Comparison of ENCODE assay signal across 20 cellular contexts in the genomic region with DNA sequence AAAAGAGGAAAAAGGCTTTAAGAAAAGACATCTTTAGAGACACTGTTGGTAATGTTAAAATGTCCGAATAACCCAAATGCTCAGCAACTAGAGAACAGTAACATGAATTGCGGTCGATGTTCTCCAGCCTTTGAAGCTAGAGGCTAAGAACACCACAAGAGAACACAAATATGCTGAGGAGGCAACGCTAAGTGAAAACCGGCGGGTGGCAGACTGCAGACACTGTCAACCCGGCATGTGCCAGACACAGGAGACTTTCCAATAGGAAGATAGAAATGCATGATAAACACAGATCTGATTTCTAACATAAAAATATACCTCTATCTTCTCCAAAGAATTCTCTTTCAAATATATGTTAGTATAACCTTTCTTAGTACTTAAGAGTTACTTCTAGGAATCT. TPM values are rescaled to one million over a fixed set of nuclear protein-coding genes. Genes with fewer than 3 reads are reported as not detected.
DNase-seq lines count a peak whose midpoint lies in the region; ATAC-seq and TF ChIP-seq lines count a peak whose summit lies in the region.
"Had no signal": no experiment of that assay in that cellular context is flagged by ENCODE, and none has a peak within 500 bp of the region (broad histone marks: within the 10 kb centered on the region; RNA-seq: fewer than 3 reads in every experiment).

No MANE protein-coding gene starts in this region.

- H3K27ac ChIP-seq in right lobe of liver (peak overlapping the region in 2 of 3 donors; percentile 19 to 26), gastrocnemius medialis (peak overlapping the region; percentile 25 to 95 (median 52))
- H3K27ac ChIP-seq: GM23248 had no signal

- no peaks in the 10 kb centered on the region for H3K27me3 ChIP-seq in right lobe of liver
- no peaks in the 10 kb centered on the region for H3K27me3 ChIP-seq in gastrocnemius medialis

- peaks cover 0 to 3% (median 1%) of the 10 kb centered on the region in 3 donors for H3K27me3 Mint-ChIP-seq in CD14-positive monocyte (ENCODE audit: low read depth in 3 of 3)
- H3K27me3 Mint-ChIP-seq in WTC11 (ENCODE audit: low read depth) = no peaks in the 10 kb centered on the region
- H3K27me3 Mint-ChIP-seq: B cell; CD4-positive, alpha-beta memory T cell had no signal

- in situ Hi-C loops in gastrocnemius medialis (cut with MboI; ENCODE audit: low sequenced_read_pairs in 4 of 4) = no loop called here

- H3K9me3 ChIP-seq in right lobe of liver = no peaks in the 10 kb centered on the region
- H3K9me3 ChIP-seq in gastrocnemius medialis = no peaks in the 10 kb centered on the region

- no peak for TF ChIP-seq POLR2A in right lobe of liver (IDR thresholded peaks at IDR 0.05)
- no peak for TF ChIP-seq POLR2A in gastrocnemius medialis (IDR thresholded peaks at IDR 0.05)

- no peak overlapping the region for H3K4me3 Mint-ChIP-seq in CD14-positive monocyte
- H3K4me3 Mint-ChIP-seq in WTC11 = no peak overlapping the region
- H3K4me3 Mint-ChIP-seq: B cell; CD4-positive, alpha-beta memory T cell had no signal

- DNase-seq in CD14-positive monocyte (ENCODE audit: low spot score) (peak; percentile 18), WTC11 (ENCODE audit: low spot score) (no peak), right lobe of liver (no peak), gastrocnemius medialis (no peak), cerebellum (ENCODE audit: low spot score) (no peak)
- DNase-seq: Calu3; CD4-positive, alpha-beta memory T cell; DMS79; GM23248; HCEC 1CT; KBM-7; NCI-H1436; NCI-H2029; NCI-H748 treated with DMSO at 0.1 percent for 48 hours; OCI-M1; RPMI8226 had no signal

- H3K4me3 ChIP-seq in right lobe of liver (no peak overlapping the region), gastrocnemius medialis (no peak overlapping the region)
- H3K4me3 ChIP-seq: GM23248 had no signal

- H3K27ac Mint-ChIP-seq in CD14-positive monocyte (peak overlapping the region in 1 of 7 donors; percentile 12), WTC11 (peak overlapping the region; percentile 64; the same call in 1 of the 2 replicates)
- H3K27ac Mint-ChIP-seq: B cell had no signal

- H3K4me1 ChIP-seq in right lobe of liver = peaks cover 0 to 17% (median 6%) of the 10 kb centered on the region in 4 donors
- peaks cover 61 to 64% of the 10 kb centered on the region in 2 donors for H3K4me1 ChIP-seq in gastrocnemius medialis

- 17% methylated on average over 7 of the region's 7 CpGs for WGBS in right lobe of liver (ENCODE audit: insufficient coverage, low coverage, low lambda C conversion rate, missing lambda C conversion rate)

- H3K9me3 Mint-ChIP-seq in CD14-positive monocyte (no peaks in the 10 kb centered on the region), WTC11 (no peaks in the 10 kb centered on the region)
- H3K9me3 Mint-ChIP-seq: CD4-positive, alpha-beta memory T cell had no signal

- H3K4me1 Mint-ChIP-seq in CD14-positive monocyte = peaks cover 3% of the 10 kb centered on the region
- no peaks in the 10 kb centered on the region for H3K4me1 Mint-ChIP-seq in WTC11
- H3K4me1 Mint-ChIP-seq: B cell had no signal

- CTCF ChIA-PET in WTC11 (lab: Charles Lee) = interaction anchor here (1.8 kb wide), 1 partner anchor 34 kb away, joined by 8 read pairs; no protein-coding TSS in a partner anchor

- TF ChIP-seq CTCF in CD14-positive monocyte (IDR thresholded peaks at IDR 0.05) (no peak), WTC11 (IDR thresholded peaks at IDR 0.05) (no peak), right lobe of liver (IDR thresholded peaks at IDR 0.05) (peak; percentile 4 to 27 (median 8)), gastrocnemius medialis (IDR thresholded peaks at IDR 0.05 in 4 of 5, conservative IDR thresholded peaks at IDR 0.05 in 1 of 5) (no peak)

- intact Hi-C loops in CD14-positive monocyte (cut with micrococcal nuclease) (no loop called here), right lobe of liver (cut with DNase I) (no loop called here), gastrocnemius medialis (cut with DNase I; ENCODE audit: low total_unique reads) (no loop called here)

- H3K36me3 ChIP-seq in right lobe of liver = peaks cover 0 to 54% (median 6%) of the 10 kb centered on the region in 4 donors
- peaks cover 0 to 43% of the 10 kb centered on the region in 2 donors for H3K36me3 ChIP-seq in gastrocnemius medialis

- POLR2A ChIA-PET in WTC11 (lab: Charles Lee) = no interaction called here

- H3K36me3 Mint-ChIP-seq in CD14-positive monocyte = peaks cover 75 to 93% of the 10 kb centered on the region in 2 donors
- peaks cover 41% of the 10 kb centered on the region for H3K36me3 Mint-ChIP-seq in WTC11

- ATAC-seq in WTC11 (no peak), right lobe of liver (peak; percentile 54 to 70 (median 61)), gastrocnemius medialis (no peak), GM21390 (IDR thresholded peaks at IDR 0.05; ENCODE audit: unreplicated experiment) (no peak), HG03095 (IDR thresholded peaks at IDR 0.05; ENCODE audit: unreplicated experiment) (no peak), GM18520 (IDR thresholded peaks at IDR 0.05; ENCODE audit: unreplicated experiment) (no peak)

TF ChIP-seq in WTC11, 78 proteins besides CTCF, POLR2A, EP300 and RAD21 (continues in another document):
- TF ChIP-seq FOXJ3 (CRISPR knock-in tag; IDR thresholded peaks at IDR 0.05; ENCODE audit: borderline replicate concordance) (no peak), ZBTB21 (CRISPR knock-in tag; IDR thresholded peaks at IDR 0.05; ENCODE audit: borderline replicate concordance) (no peak), ELF4 (CRISPR knock-in tag; IDR thresholded peaks at IDR 0.05; ENCODE audit: low read depth) (no peak), TEAD4 (CRISPR knock-in tag; IDR thresholded peaks at IDR 0.05) (no peak), SMAD4 (CRISPR knock-in tag; IDR thresholded peaks at IDR 0.05) (no peak), IRF2 (CRISPR knock-in tag; IDR thresholded peaks at IDR 0.05; ENCODE audit: borderline replicate concordance, low read depth) (no peak), NFE2L1 (CRISPR knock-in tag; IDR thresholded peaks at IDR 0.05) (no peak), HMGA2 (CRISPR knock-in tag; IDR thresholded peaks at IDR 0.05) (no peak), CBFB (CRISPR knock-in tag; IDR thresholded peaks at IDR 0.05; ENCODE audit: low read depth) (no peak), PRRX2 (CRISPR knock-in tag; IDR thresholded peaks at IDR 0.05) (no peak), NR2C2 (CRISPR knock-in tag; IDR thresholded peaks at IDR 0.05) (no peak)
- TF ChIP-seq, protein P1, sequence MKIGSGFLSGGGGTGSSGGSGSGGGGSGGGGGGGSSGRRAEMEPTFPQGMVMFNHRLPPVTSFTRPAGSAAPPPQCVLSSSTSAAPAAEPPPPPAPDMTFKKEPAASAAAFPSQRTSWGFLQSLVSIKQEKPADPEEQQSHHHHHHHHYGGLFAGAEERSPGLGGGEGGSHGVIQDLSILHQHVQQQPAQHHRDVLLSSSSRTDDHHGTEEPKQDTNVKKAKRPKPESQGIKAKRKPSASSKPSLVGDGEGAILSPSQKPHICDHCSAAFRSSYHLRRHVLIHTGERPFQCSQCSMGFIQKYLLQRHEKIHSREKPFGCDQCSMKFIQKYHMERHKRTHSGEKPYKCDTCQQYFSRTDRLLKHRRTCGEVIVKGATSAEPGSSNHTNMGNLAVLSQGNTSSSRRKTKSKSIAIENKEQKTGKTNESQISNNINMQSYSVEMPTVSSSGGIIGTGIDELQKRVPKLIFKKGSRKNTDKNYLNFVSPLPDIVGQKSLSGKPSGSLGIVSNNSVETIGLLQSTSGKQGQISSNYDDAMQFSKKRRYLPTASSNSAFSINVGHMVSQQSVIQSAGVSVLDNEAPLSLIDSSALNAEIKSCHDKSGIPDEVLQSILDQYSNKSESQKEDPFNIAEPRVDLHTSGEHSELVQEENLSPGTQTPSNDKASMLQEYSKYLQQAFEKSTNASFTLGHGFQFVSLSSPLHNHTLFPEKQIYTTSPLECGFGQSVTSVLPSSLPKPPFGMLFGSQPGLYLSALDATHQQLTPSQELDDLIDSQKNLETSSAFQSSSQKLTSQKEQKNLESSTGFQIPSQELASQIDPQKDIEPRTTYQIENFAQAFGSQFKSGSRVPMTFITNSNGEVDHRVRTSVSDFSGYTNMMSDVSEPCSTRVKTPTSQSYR (CRISPR knock-in tag; IDR thresholded peaks at IDR 0.05) = no peak
- TF ChIP-seq, protein P2, sequence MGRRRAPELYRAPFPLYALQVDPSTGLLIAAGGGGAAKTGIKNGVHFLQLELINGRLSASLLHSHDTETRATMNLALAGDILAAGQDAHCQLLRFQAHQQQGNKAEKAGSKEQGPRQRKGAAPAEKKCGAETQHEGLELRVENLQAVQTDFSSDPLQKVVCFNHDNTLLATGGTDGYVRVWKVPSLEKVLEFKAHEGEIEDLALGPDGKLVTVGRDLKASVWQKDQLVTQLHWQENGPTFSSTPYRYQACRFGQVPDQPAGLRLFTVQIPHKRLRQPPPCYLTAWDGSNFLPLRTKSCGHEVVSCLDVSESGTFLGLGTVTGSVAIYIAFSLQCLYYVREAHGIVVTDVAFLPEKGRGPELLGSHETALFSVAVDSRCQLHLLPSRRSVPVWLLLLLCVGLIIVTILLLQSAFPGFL (CRISPR knock-in tag; IDR thresholded peaks at IDR 0.05; ENCODE audit: borderline replicate concordance) = no peak

RNA-seq across cellular contexts. Expression of a gene that starts 18.4 kb away (rescaled TPM):
- 10 to 100 TPM; 44.9 to 70.3 TPM for polyA plus RNA-seq in CD14-positive monocyte
- total RNA-seq in WTC11 (2021) (136 to 156 TPM (median 137 TPM) in 3 replicates), right lobe of liver (10 to 100 TPM; 35.1 to 64.8 (median 47.9) TPM), gastrocnemius medialis (100 to 1,000 TPM in 1 of 4 donors, 10 to 100 TPM in 3; 47.1 to 105 (median 62.3) TPM), cerebellum (50.5 TPM)

RNA-seq across cellular contexts. Expression of a gene that starts 19.2 kb away (rescaled TPM):
- 1 to 10 TPM; 1.6 to 1.9 TPM for polyA plus RNA-seq in CD14-positive monocyte
- total RNA-seq in WTC11 (2021) (95.1 to 101 TPM (median 95.6 TPM) in 3 replicates), right lobe of liver (10 to 100 TPM; 22.1 to 55.4 (median 39.2) TPM), gastrocnemius medialis (10 to 100 TPM; 13.2 to 21.3 (median 16.6) TPM), cerebellum (35.9 TPM)

RNA-seq across cellular contexts. Expression of a gene that starts 25.5 kb away (rescaled TPM):
- 10 to 100 TPM; 62.8 to 98.3 TPM for polyA plus RNA-seq in CD14-positive monocyte
- total RNA-seq in WTC11 (2021) = 9.0 to 9.9 TPM (median 9.0 TPM) in 3 replicates
- total RNA-seq in right lobe of liver = 1 to 10 TPM; 2.5 to 6.6 (median 3.9) TPM
- total RNA-seq in gastrocnemius medialis = 1 to 10 TPM; 2.1 to 5.1 (median 2.9) TPM
- total RNA-seq in cerebellum = 6.4 TPM

RNA-seq across cellular contexts. Expression of a gene that starts 37.7 kb away (rescaled TPM):
- 10 to 100 TPM; 21.6 to 27.2 TPM for polyA plus RNA-seq in CD14-positive monocyte
- total RNA-seq in WTC11 (2021) (124 to 142 TPM (median 139 TPM) in 3 replicates), right lobe of liver (10 to 100 TPM in 4 of 6 experiments, 1 to 10 TPM in 2; 3.7 to 24.0 (median 13.6) TPM), gastrocnemius medialis (100 to 1,000 TPM; 132 to 244 (median 220) TPM), cerebellum (10.4 TPM)

RNA-seq across cellular contexts. Expression of a gene that starts 56.9 kb away (rescaled TPM):
- polyA plus RNA-seq in CD14-positive monocyte = 100 to 1,000 TPM; 136 to 150 TPM
- total RNA-seq in WTC11 (2021) = 164 to 172 TPM (median 170 TPM) in 3 replicates
- 100 to 1,000 TPM in 5 of 6 experiments, 10 to 100 TPM in 1; 81.8 to 149 (median 133) TPM for total RNA-seq in right lobe of liver
- 10 to 100 TPM; 24.3 to 67.2 (median 37.3) TPM for total RNA-seq in gastrocnemius medialis
- 20.1 TPM for total RNA-seq in cerebellum

Comparison
In these comparisons a context has a peak if more than half of its experiments do, and no peak if none do; other contexts are left out.
1. CTCF ChIP-seq: peak in right lobe of liver (4 of 4); none in CD14-positive monocyte (single experiment), WTC11 (single experiment) and gastrocnemius medialis (0 of 5).
2. ATAC-seq: peak in right lobe of liver (4 of 4); none in WTC11 (single experiment), gastrocnemius medialis (0 of 2), GM21390 (single experiment), HG03095 (single experiment) and GM18520 (single experiment).